Comparison of ENCODE assay signal across 21 cellular contexts in the genomic region with DNA sequence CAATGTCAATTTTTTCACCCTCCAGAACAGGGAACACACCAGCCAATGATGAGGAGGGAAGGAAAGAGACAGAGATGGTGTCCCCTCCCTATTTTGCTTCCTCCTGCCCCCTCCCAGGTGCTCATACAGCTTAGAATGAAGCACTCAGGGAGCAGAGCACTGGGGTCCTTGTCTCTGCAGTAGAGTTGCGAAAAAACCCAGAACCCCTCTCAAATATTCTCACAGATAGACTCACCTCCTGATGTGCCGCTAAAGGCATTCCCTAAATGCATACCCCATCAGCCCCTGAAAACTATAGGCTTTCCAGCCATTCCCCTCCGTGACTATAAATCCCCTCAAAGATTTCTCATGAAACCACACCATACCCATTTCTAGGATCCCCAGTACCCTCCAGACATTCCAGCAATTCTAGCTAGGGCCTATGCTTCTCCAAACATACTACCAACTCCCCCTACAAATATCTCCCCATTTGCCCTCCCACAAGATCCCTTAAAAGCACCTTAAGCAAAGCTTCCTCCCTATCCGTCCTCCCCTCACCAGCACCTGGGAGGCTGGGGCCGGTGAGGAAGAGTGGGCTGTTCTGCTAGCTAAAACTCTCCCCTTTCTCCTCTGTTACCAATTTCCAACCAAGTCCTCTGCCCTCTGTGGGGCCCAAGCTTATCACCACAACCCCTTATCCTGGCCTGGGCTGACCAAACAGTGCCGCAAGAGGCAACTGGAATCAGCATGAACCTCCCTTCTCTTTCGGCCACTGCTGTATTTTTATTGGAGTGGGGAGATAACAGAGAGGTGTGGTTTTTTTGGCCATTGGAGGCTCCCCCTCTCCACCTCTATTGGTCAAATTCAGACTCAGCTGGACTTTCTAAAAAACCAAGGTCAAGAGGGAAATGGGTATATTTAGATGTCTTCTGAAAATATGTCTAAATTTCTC. TPM values are rescaled to one million over a fixed set of nuclear protein-coding genes. Genes with fewer than 3 reads are reported as not detected.
"Had no signal": no experiment of that assay in that cellular context is flagged by ENCODE, and none has a peak within 500 bp of the region (broad histone marks: within the 10 kb centered on the region; RNA-seq: fewer than 3 reads in every experiment).

No MANE protein-coding gene starts in this region.

- ATAC-seq: activated CD8-positive, alpha-beta T cell treated with anti-CD3 and anti-CD28 coated beads, Interleukin-2, amount 10 ng/mL, durations not matched to agents 7 days and 5 days; left cardiac atrium had no signal

- H3K9me3 ChIP-seq: ascending aorta, colonic mucosa, esophagus squamous epithelium, gastrocnemius medialis had no signal

- H3K4me3 Mint-ChIP-seq: activated CD4-positive, alpha-beta T cell treated with anti-CD3 and anti-CD28 coated beads, Interleukin-2, amount 10 ng/mL, durations not matched to agents 7 days and 5 days; activated CD8-positive, alpha-beta T cell treated with anti-CD3 and anti-CD28 coated beads, Interleukin-2, amount 10 ng/mL, durations not matched to agents 7 days and 5 days; activated T-helper 1 cell treated with anti-CD3 and anti-CD28 coated beads, Interleukin-12 subunit alpha, Interleukin-12 subunit beta, Interleukin-2, Interleukin-4 antibody, amounts not matched to agents 30 ng/mL and 10 ng/mL and 1 ng/mL, durations not matched to agents 14 hours and 24 hours and 36 hours; central memory CD8-positive, alpha-beta T cell; T-helper 1 cell treated with Interleukin-12 subunit alpha and Interleukin-12 subunit beta and Interleukin-4 antibody, amounts not matched to agents 30 μg/mL and 1 μg/mL, for 36 hours had no signal

- H3K9me3 Mint-ChIP-seq: activated CD4-positive, alpha-beta T cell treated with anti-CD3 and anti-CD28 coated beads, Interleukin-2, amount 10 ng/mL, durations not matched to agents 7 days and 5 days; activated T-helper 1 cell treated with anti-CD3 and anti-CD28 coated beads, Interleukin-12 subunit alpha, Interleukin-12 subunit beta, Interleukin-2, Interleukin-4 antibody, amounts not matched to agents 30 ng/mL and 10 ng/mL and 1 ng/mL, durations not matched to agents 14 hours and 24 hours and 36 hours; central memory CD8-positive, alpha-beta T cell; T-helper 1 cell treated with Interleukin-12 subunit alpha and Interleukin-12 subunit beta and Interleukin-4 antibody, amounts not matched to agents 30 μg/mL and 1 μg/mL, for 36 hours had no signal

- H3K27ac Mint-ChIP-seq: activated CD4-positive, alpha-beta T cell treated with anti-CD3 and anti-CD28 coated beads, Interleukin-2, amount 10 ng/mL, durations not matched to agents 7 days and 5 days; activated CD8-positive, alpha-beta T cell treated with anti-CD3 and anti-CD28 coated beads, Interleukin-2, amount 10 ng/mL, durations not matched to agents 7 days and 5 days; activated T-helper 1 cell treated with anti-CD3 and anti-CD28 coated beads, Interleukin-12 subunit alpha, Interleukin-12 subunit beta, Interleukin-2, Interleukin-4 antibody, amounts not matched to agents 30 ng/mL and 10 ng/mL and 1 ng/mL, durations not matched to agents 14 hours and 24 hours and 36 hours; progenitor cell of endocrine pancreas; T-helper 1 cell treated with Interleukin-12 subunit alpha and Interleukin-12 subunit beta and Interleukin-4 antibody, amounts not matched to agents 30 μg/mL and 1 μg/mL, for 36 hours had no signal

- H3K4me3 ChIP-seq: ascending aorta, colonic mucosa, esophagus squamous epithelium, gastrocnemius medialis had no signal

- H3K27ac ChIP-seq: ascending aorta, colonic mucosa, esophagus squamous epithelium, gastrocnemius medialis, VCaP had no signal

- DNase-seq: activated CD4-positive, alpha-beta T cell treated with anti-CD3 and anti-CD28 coated beads, Interleukin-2, amount 10 ng/mL, durations not matched to agents 7 days and 5 days; activated CD4-positive, CD25-positive, alpha-beta regulatory T cell treated with anti-CD3 and anti-CD28 coated beads, Interleukin-2, amount 50 U/mL, for 72 hours; activated CD8-positive, alpha-beta T cell treated with anti-CD3 and anti-CD28 coated beads, Interleukin-2, amount 10 ng/mL, durations not matched to agents 7 days and 5 days; activated gamma-delta T cell; activated naive CD4-positive, alpha-beta T cell treated with anti-CD3 and anti-CD28 coated beads, Interleukin-2, amount 50 U/mL, for 16 hours; colonic mucosa; esophagus squamous epithelium; left cardiac atrium; retina; stimulated activated CD4-positive, alpha-beta T cell treated with anti-CD3 and anti-CD28 coated beads, Interleukin-4, amount 100 ng/mL, for 24 hours; stimulated activated naive CD4-positive, alpha-beta T cell treated with Interleukin-2 at 50 U/mL for 16 hours had no signal

- H3K36me3 ChIP-seq: ascending aorta, colonic mucosa, esophagus squamous epithelium, gastrocnemius medialis had no signal

RNA-seq across cellular contexts. Expression of a gene that starts 54.7 kb away (rescaled TPM):
- total RNA-seq: activated CD4-positive, alpha-beta T cell treated with anti-CD3 and anti-CD28 coated beads, Interleukin-2, amount 10 ng/mL, durations not matched to agents 7 days and 5 days; activated CD8-positive, alpha-beta T cell treated with anti-CD3 and anti-CD28 coated beads, Interleukin-2, amount 10 ng/mL, durations not matched to agents 7 days and 5 days; activated T-helper 1 cell treated with anti-CD3 and anti-CD28 coated beads, Interleukin-12 subunit alpha, Interleukin-12 subunit beta, Interleukin-2, Interleukin-4 antibody, amounts not matched to agents 30 ng/mL and 10 ng/mL and 1 ng/mL, durations not matched to agents 14 hours and 24 hours and 36 hours; ascending aorta; gastrocnemius medialis; left cardiac atrium; myocyte; omental fat pad had no signal
- polyA plus RNA-seq: neural cell had no signal
